Comparison of ENCODE assay signal across 15 cellular contexts in the genomic region with DNA sequence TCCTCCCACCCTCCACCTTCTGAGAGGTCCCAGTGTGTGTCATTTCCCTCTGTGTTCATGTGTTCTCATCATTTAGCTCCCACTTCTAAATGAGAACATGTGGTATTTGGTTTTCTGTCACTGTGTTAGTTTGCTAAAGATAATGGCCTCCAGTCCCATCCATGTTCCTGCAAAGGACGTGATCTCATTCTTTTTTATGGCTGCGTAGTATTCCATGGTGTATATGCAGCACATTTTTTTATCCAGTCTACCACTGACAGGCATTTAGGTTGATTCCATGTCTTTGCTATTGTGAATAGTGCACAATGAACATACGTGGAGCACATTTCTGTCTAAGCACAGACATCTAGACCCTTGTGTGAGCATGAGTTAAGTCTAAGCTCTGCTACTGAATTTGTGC. TPM values are rescaled to one million over a fixed set of nuclear protein-coding genes. Genes with fewer than 3 reads are reported as not detected.
A peak's percentile ranks its signal among the peaks of the same experiment; 100 is the strongest.
DNase-seq lines count a peak whose midpoint lies in the region; ATAC-seq and TF ChIP-seq lines count a peak whose summit lies in the region.
"Had no signal": no experiment of that assay in that cellular context is flagged by ENCODE, and none has a peak within 500 bp of the region (broad histone marks: within the 10 kb centered on the region; RNA-seq: fewer than 3 reads in every experiment).

No MANE protein-coding gene starts in this region.

- CTCF ChIA-PET in activated CD8-positive, alpha-beta T cell treated with anti-CD3 and anti-CD28 coated beads, Interleukin-2, amount 10 ng/mL, durations not matched to agents 7 days and 5 days (lab: Charles Lee), result interaction anchor here (1.3 to 5.6 kb wide), 3 partner anchors 15 to 112 kb away, joined by 3 to 42 read pairs (median 5); no protein-coding TSS in a partner anchor

- H3K36me3 Mint-ChIP-seq in activated T-cell treated with anti-CD3 and anti-CD28 coated beads, Interleukin-2, amount 50 U/mL, for 72 hours (ENCODE audit: insufficient read depth in 2 of 2), result peaks cover 29 to 53% of the 10 kb centered on the region in 2 donors
- H3K36me3 Mint-ChIP-seq in activated CD8-positive, alpha-beta T cell treated with anti-CD3 and anti-CD28 coated beads, Interleukin-2, amount 10 ng/mL, durations not matched to agents 7 days and 5 days (ENCODE audit: low read depth), result peaks cover 89% of the 10 kb centered on the region

- no peak for ATAC-seq in activated T-cell treated with anti-CD3 and anti-CD28 coated beads, Interleukin-2, amount 50 U/mL, for 72 hours (replicated peaks in 1 of 2)
- ATAC-seq in DND-41 (ENCODE audit: insufficient read depth, low read depth), result no peak
- no peak for ATAC-seq in activated CD8-positive, alpha-beta T cell treated with anti-CD3 and anti-CD28 coated beads, Interleukin-2, amount 10 ng/mL, durations not matched to agents 7 days and 5 days
- ATAC-seq in HG03159 (IDR thresholded peaks at IDR 0.05; ENCODE audit: unreplicated experiment), result no peak
- ATAC-seq in SK-N-SH treated with all-trans-retinoic acid at 6 μM for 48 hours, result no peak

- H3K79me2 ChIP-seq in DND-41 (ENCODE audit: insufficient read depth, low read length), result peaks cover 89% of the 10 kb centered on the region

- no peak overlapping the region for H2AFZ ChIP-seq in DND-41 (ENCODE audit: low read depth, low read length)

- H3K4me3 ChIP-seq in DND-41 (ENCODE audit: low read depth in 1 of 2, low read length in 2 of 2), result no peak overlapping the region
- H3K4me3 ChIP-seq in esophagus muscularis mucosa, result no peak overlapping the region

- H3K36me3 ChIP-seq in DND-41 (ENCODE audit: insufficient read depth, low read length) (peaks cover 90% of the 10 kb centered on the region), esophagus muscularis mucosa (no peaks in the 10 kb centered on the region)

- no peaks in the 10 kb centered on the region for H3K27me3 Mint-ChIP-seq in activated T-cell treated with anti-CD3 and anti-CD28 coated beads, Interleukin-2, amount 50 U/mL, for 72 hours (ENCODE audit: low read depth)
- H3K27me3 Mint-ChIP-seq in activated CD8-positive, alpha-beta T cell treated with anti-CD3 and anti-CD28 coated beads, Interleukin-2, amount 10 ng/mL, durations not matched to agents 7 days and 5 days (ENCODE audit: low read depth), result no peaks in the 10 kb centered on the region

- H3K4me2 ChIP-seq in DND-41 (ENCODE audit: insufficient read depth, low read length), result no peak overlapping the region

- peaks cover 86% of the 10 kb centered on the region for H3K4me1 Mint-ChIP-seq in activated T-cell treated with anti-CD3 and anti-CD28 coated beads, Interleukin-2, amount 50 U/mL, for 72 hours (ENCODE audit: low read depth)
- H3K4me1 Mint-ChIP-seq in activated CD8-positive, alpha-beta T cell treated with anti-CD3 and anti-CD28 coated beads, Interleukin-2, amount 10 ng/mL, durations not matched to agents 7 days and 5 days (ENCODE audit: low read depth), result peaks cover 86% of the 10 kb centered on the region

- no peaks in the 10 kb centered on the region for H3K9me3 Mint-ChIP-seq in activated T-cell treated with anti-CD3 and anti-CD28 coated beads, Interleukin-2, amount 50 U/mL, for 72 hours
- no peaks in the 10 kb centered on the region for H3K9me3 Mint-ChIP-seq in activated CD8-positive, alpha-beta T cell treated with anti-CD3 and anti-CD28 coated beads, Interleukin-2, amount 10 ng/mL, durations not matched to agents 7 days and 5 days (ENCODE audit: insufficient read depth)

- H3K9ac ChIP-seq in DND-41 (ENCODE audit: low read depth, low read length), result no peak overlapping the region

- no peak for DNase-seq in activated T-cell treated with anti-CD3 and anti-CD28 coated beads, Interleukin-2, amount 50 U/mL, for 72 hours
- no peak for DNase-seq in activated T-cell treated with anti-CD3 and anti-CD28 coated beads, Interleukin-2, amount 50 U/mL, for 48 hours
- DNase-seq in DND-41, result no peak
- no peak for DNase-seq in activated CD8-positive, alpha-beta T cell treated with anti-CD3 and anti-CD28 coated beads, Interleukin-2, amount 10 ng/mL, durations not matched to agents 7 days and 5 days
- DNase-seq in esophagus muscularis mucosa (ENCODE audit: extremely low spot score), result peak; percentile 2
- DNase-seq in SHP77 treated with DMSO at 0.1 percent for 48 hours (lab: John Stamatoyannopoulos, UW), result no peak
- DNase-seq: ACHN, DMS 273 treated with DMSO at 0.1 percent for 48 hours, Karpas-422, NCI-H2029, NCI-H510A treated with DMSO at 0.1 percent for 48 hours, SHP77 had no signal

- intact Hi-C loops in esophagus muscularis mucosa (cut with DNase I), result no loop called here

- TF ChIP-seq POLR2A in esophagus muscularis mucosa (IDR thresholded peaks at IDR 0.05; ENCODE audit: low read depth), result no peak

- H3K27me3 ChIP-seq in DND-41 (ENCODE audit: insufficient read depth, low read length, poor library complexity) (no peaks in the 10 kb centered on the region), esophagus muscularis mucosa (peaks cover 0 to 37% (median 5%) of the 10 kb centered on the region in 4 donors)

- H3K4me3 Mint-ChIP-seq in activated T-cell treated with anti-CD3 and anti-CD28 coated beads, Interleukin-2, amount 50 U/mL, for 72 hours, result peak overlapping the region in 1 of 2 donors; percentile 8
- H3K4me3 Mint-ChIP-seq in activated CD8-positive, alpha-beta T cell treated with anti-CD3 and anti-CD28 coated beads, Interleukin-2, amount 10 ng/mL, durations not matched to agents 7 days and 5 days, result no peak overlapping the region

- H3K27ac Mint-ChIP-seq in activated T-cell treated with anti-CD3 and anti-CD28 coated beads, Interleukin-2, amount 50 U/mL, for 72 hours, result peak overlapping the region; percentile 49
- peak overlapping the region; percentile 67 for H3K27ac Mint-ChIP-seq in activated CD8-positive, alpha-beta T cell treated with anti-CD3 and anti-CD28 coated beads, Interleukin-2, amount 10 ng/mL, durations not matched to agents 7 days and 5 days

- H3K27ac ChIP-seq in DND-41 (ENCODE audit: low read length), result peak overlapping the region; percentile 26; the same call in 1 of the 2 replicates
- no peak overlapping the region for H3K27ac ChIP-seq in esophagus muscularis mucosa (replicated peaks in 1 of 4)

- H3K4me1 ChIP-seq in DND-41 (ENCODE audit: insufficient read depth, low read length) (peaks cover 96% of the 10 kb centered on the region), esophagus muscularis mucosa (peaks cover 0 to 3% (median 2%) of the 10 kb centered on the region in 4 donors)

- no peak for TF ChIP-seq EP300 in esophagus muscularis mucosa (IDR thresholded peaks at IDR 0.05)

- H4K20me1 ChIP-seq in DND-41 (ENCODE audit: insufficient read depth, low read length), result no peaks in the 10 kb centered on the region

- WGBS in esophagus muscularis mucosa, result 80% methylated on average over 3 of the region's 3 CpGs

- H3K9me3 ChIP-seq in DND-41 (ENCODE audit: insufficient read depth, low read length, severe bottlenecking) (no peaks in the 10 kb centered on the region), esophagus muscularis mucosa (no peaks in the 10 kb centered on the region)

- POLR2A ChIA-PET in activated CD8-positive, alpha-beta T cell treated with anti-CD3 and anti-CD28 coated beads, Interleukin-2, amount 10 ng/mL, durations not matched to agents 7 days and 5 days (lab: Charles Lee), result interaction anchor here (1.2 to 2.5 kb wide), 4 partner anchors 25 to 59 kb away, joined by 4 to 6 read pairs (median 4); partner anchors contain the start of gene MPZL3

- TF ChIP-seq CTCF in DND-41 (IDR thresholded peaks at IDR 0.05; ENCODE audit: borderline replicate concordance, extremely low read depth, low read length, poor library complexity, severe bottlenecking), result no peak
- no peak for TF ChIP-seq CTCF in esophagus muscularis mucosa (IDR thresholded peaks at IDR 0.05)

TF ChIP-seq in SK-N-SH treated with all-trans-retinoic acid at 6 μM for 48 hours, 23 proteins besides CTCF, POLR2A, EP300 and RAD21 (continues in another document):
- TF ChIP-seq, protein P1, sequence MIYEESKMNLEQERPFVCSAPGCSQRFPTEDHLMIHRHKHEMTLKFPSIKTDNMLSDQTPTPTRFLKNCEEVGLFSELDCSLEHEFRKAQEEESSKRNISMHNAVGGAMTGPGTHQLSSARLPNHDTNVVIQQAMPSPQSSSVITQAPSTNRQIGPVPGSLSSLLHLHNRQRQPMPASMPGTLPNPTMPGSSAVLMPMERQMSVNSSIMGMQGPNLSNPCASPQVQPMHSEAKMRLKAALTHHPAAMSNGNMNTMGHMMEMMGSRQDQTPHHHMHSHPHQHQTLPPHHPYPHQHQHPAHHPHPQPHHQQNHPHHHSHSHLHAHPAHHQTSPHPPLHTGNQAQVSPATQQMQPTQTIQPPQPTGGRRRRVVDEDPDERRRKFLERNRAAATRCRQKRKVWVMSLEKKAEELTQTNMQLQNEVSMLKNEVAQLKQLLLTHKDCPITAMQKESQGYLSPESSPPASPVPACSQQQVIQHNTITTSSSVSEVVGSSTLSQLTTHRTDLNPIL (CRISPR knock-in tag; IDR thresholded peaks at IDR 0.05; ENCODE audit: low read depth), result no peak
- TF ChIP-seq CSDC2 (CRISPR knock-in tag; IDR thresholded peaks at IDR 0.05) (no peak), SNAI2 (CRISPR knock-in tag; IDR thresholded peaks at IDR 0.05) (no peak), GLIS3 (CRISPR knock-in tag; IDR thresholded peaks at IDR 0.05) (no peak)

RNA-seq across cellular contexts. Expression of gene CD3E, which starts 5.7 kb away (rescaled TPM):
- 100 to 1,000 TPM; 404 to 419 TPM for total RNA-seq in activated T-cell treated with anti-CD3 and anti-CD28 coated beads, Interleukin-2, amount 50 U/mL, for 72 hours
- 100 to 1,000 TPM; 515 to 530 TPM for total RNA-seq in activated CD8-positive, alpha-beta T cell treated with anti-CD3 and anti-CD28 coated beads, Interleukin-2, amount 10 ng/mL, durations not matched to agents 7 days and 5 days
- 1 to 10 TPM in 2 of 4 donors, under 1 TPM in 2; 0.42 to 2.8 (median 0.96) TPM for total RNA-seq in esophagus muscularis mucosa
- total RNA-seq: H4 had no signal

RNA-seq across cellular contexts. Expression of gene CD3D, which starts 32.2 kb away (rescaled TPM):
- total RNA-seq in activated T-cell treated with anti-CD3 and anti-CD28 coated beads, Interleukin-2, amount 50 U/mL, for 72 hours, result 100 to 1,000 TPM; 245 to 250 TPM
- total RNA-seq in activated CD8-positive, alpha-beta T cell treated with anti-CD3 and anti-CD28 coated beads, Interleukin-2, amount 10 ng/mL, durations not matched to agents 7 days and 5 days, result 100 to 1,000 TPM; 541 to 588 TPM
- under 1 TPM in 1 of 4 donors, not detected in 3; 0.83 TPM for total RNA-seq in esophagus muscularis mucosa
- total RNA-seq: H4 had no signal

RNA-seq across cellular contexts. Expression of gene CD3G, which starts 33.9 kb away (rescaled TPM):
- 100 to 1,000 TPM; 125 to 128 TPM for total RNA-seq in activated T-cell treated with anti-CD3 and anti-CD28 coated beads, Interleukin-2, amount 50 U/mL, for 72 hours
- total RNA-seq in activated CD8-positive, alpha-beta T cell treated with anti-CD3 and anti-CD28 coated beads, Interleukin-2, amount 10 ng/mL, durations not matched to agents 7 days and 5 days, result 100 to 1,000 TPM; 227 to 232 TPM
- under 1 TPM in 3 of 4 donors, not detected in 1; 0.13 to 0.33 (median 0.23) TPM for total RNA-seq in esophagus muscularis mucosa
- total RNA-seq: H4 had no signal

RNA-seq across cellular contexts. Expression of gene MPZL2, which starts 46.2 kb away (rescaled TPM):
- total RNA-seq in activated T-cell treated with anti-CD3 and anti-CD28 coated beads, Interleukin-2, amount 50 U/mL, for 72 hours, result 10 to 100 TPM; 10.1 to 12.9 TPM
- total RNA-seq in activated CD8-positive, alpha-beta T cell treated with anti-CD3 and anti-CD28 coated beads, Interleukin-2, amount 10 ng/mL, durations not matched to agents 7 days and 5 days, result 10 to 100 TPM; 11.7 to 12.2 TPM
- total RNA-seq in esophagus muscularis mucosa, result 10 to 100 TPM in 3 of 4 donors, 1 to 10 TPM in 1; 6.6 to 31.6 (median 13.9) TPM

RNA-seq across cellular contexts. Expression of gene UBE4A, which starts 49.1 kb away (rescaled TPM):
- total RNA-seq in activated T-cell treated with anti-CD3 and anti-CD28 coated beads, Interleukin-2, amount 50 U/mL, for 72 hours, result 10 to 100 TPM; 45.6 to 46.0 TPM
- 10 to 100 TPM; 38.5 to 39.8 TPM for total RNA-seq in activated CD8-positive, alpha-beta T cell treated with anti-CD3 and anti-CD28 coated beads, Interleukin-2, amount 10 ng/mL, durations not matched to agents 7 days and 5 days
- 10 to 100 TPM; 32.0 to 40.8 (median 36.6) TPM for total RNA-seq in esophagus muscularis mucosa

Comparison
In these comparisons a context has a peak if more than half of its experiments do, and no peak if none do; other contexts are left out.
1. RNA of gene CD3E, which starts 5.7 kb away (total RNA-seq): 515 to 530 TPM in activated CD8-positive, alpha-beta T cell treated with anti-CD3 and anti-CD28 coated beads, Interleukin-2, amount 10 ng/mL, durations not matched to agents 7 days and 5 days and 404 to 419 TPM in activated T-cell treated with anti-CD3 and anti-CD28 coated beads, Interleukin-2, amount 50 U/mL, for 72 hours; 0.42 to 2.8 TPM in esophagus muscularis mucosa; every median in the first group is over 100 times any median in the second.
2. RNA of gene CD3D, which starts 32.2 kb away (total RNA-seq): 541 to 588 TPM in activated CD8-positive, alpha-beta T cell treated with anti-CD3 and anti-CD28 coated beads, Interleukin-2, amount 10 ng/mL, durations not matched to agents 7 days and 5 days and 245 to 250 TPM in activated T-cell treated with anti-CD3 and anti-CD28 coated beads, Interleukin-2, amount 50 U/mL, for 72 hours; 0.83 TPM in esophagus muscularis mucosa; every median in the first group is over 100 times any median in the second.
3. RNA of gene CD3G, which starts 33.9 kb away (total RNA-seq): 227 to 232 TPM in activated CD8-positive, alpha-beta T cell treated with anti-CD3 and anti-CD28 coated beads, Interleukin-2, amount 10 ng/mL, durations not matched to agents 7 days and 5 days and 125 to 128 TPM in activated T-cell treated with anti-CD3 and anti-CD28 coated beads, Interleukin-2, amount 50 U/mL, for 72 hours; 0.13 to 0.33 TPM in esophagus muscularis mucosa; every median in the first group is over 10 times any median in the second.